ENCODE assay signal across 8 cellular contexts in genomic region chr17:46771601-46772012, GRCh38. TPM values are rescaled to one million over a fixed set of nuclear protein-coding genes. Genes with fewer than 3 reads are reported as not detected.
A peak's percentile ranks its signal among the peaks of the same experiment; 100 is the strongest.
DNase-seq lines count a peak whose midpoint lies in the region; ATAC-seq and TF ChIP-seq lines count a peak whose summit lies in the region.

No MANE protein-coding gene starts in this region.

- H3K27ac Mint-ChIP-seq in endothelial cell (ENCODE audit: unreplicated experiment): no peak overlapping the region

- no peaks in the 10 kb centered on the region for H3K79me2 ChIP-seq in osteoblast (ENCODE audit: insufficient read depth, low read length)

- H3K4me3 ChIP-seq in GM12865 (ENCODE audit: low read depth, low read length) (peak overlapping the region; percentile 57), Panc1 (ENCODE audit: low read depth in 2 of 2, low read length in 2 of 2) (peak overlapping the region; percentile 44 to 60), esophagus squamous epithelium (peak overlapping the region; percentile 45 to 83 (median 60)), osteoblast (ENCODE audit: insufficient read depth, low read length) (peak overlapping the region; percentile 67)

- H3K36me3 ChIP-seq in Panc1 (ENCODE audit: control insufficient read depth, insufficient read depth, low read length) (no peaks in the 10 kb centered on the region), esophagus squamous epithelium (no peaks in the 10 kb centered on the region), osteoblast (ENCODE audit: insufficient read depth, low read length) (no peaks in the 10 kb centered on the region)

- POLR2A ChIA-PET in Panc1 (lab: Charles Lee): no interaction called here

- peaks cover 9% of the 10 kb centered on the region for H3K27me3 Mint-ChIP-seq in endothelial cell (ENCODE audit: unreplicated experiment)

- no peak for TF ChIP-seq POLR2A in esophagus squamous epithelium (IDR thresholded peaks at IDR 0.05)

- WGBS in esophagus squamous epithelium, 2 donors: no CpG with 5 or more reads among the region's 80 CpGs

- H3K27ac ChIP-seq in Panc1 (ENCODE audit: low read length) (no peak overlapping the region), esophagus squamous epithelium (peak overlapping the region; percentile 57 to 81 (median 70)), osteoblast (ENCODE audit: low read depth, low read length) (no peak overlapping the region)

- in situ Hi-C loops in Panc1 (cut with HindIII; ENCODE audit: low pct_unique_long_range_greater_than_20kb, low sequenced_read_pairs): no loop called here

- no peak overlapping the region for H2AFZ ChIP-seq in osteoblast (ENCODE audit: low read length)

- ATAC-seq in Panc1 (peak; percentile 73), HG03097 (IDR thresholded peaks at IDR 0.05; ENCODE audit: low FRiP score, unreplicated experiment) (no peak)

- peaks cover 12% of the 10 kb centered on the region for H3K4me1 Mint-ChIP-seq in endothelial cell (ENCODE audit: unreplicated experiment)

- no peaks in the 10 kb centered on the region for H3K9me3 Mint-ChIP-seq in endothelial cell (ENCODE audit: unreplicated experiment)

- DNase-seq in 8988T (peak; percentile 76), GM12865 (ENCODE audit: low read depth) (no peak), Panc1 (ENCODE audit: low read depth, low spot score) (no peak), esophagus squamous epithelium (lab: John Stamatoyannopoulos, UW) (no peak), osteoblast (ENCODE audit: insufficient read length, low spot score, missing footprints) (peak; percentile 90), mucosa of gallbladder (ENCODE audit: low spot score) (no peak), endothelial cell (ENCODE audit: low spot score) (no peak)

- TF ChIP-seq CTCF in GM12865 (IDR thresholded peaks at IDR 0.05; ENCODE audit: insufficient read depth, low read depth, low read length, missing control alignments) (no peak), Panc1 (IDR thresholded peaks at IDR 0.05) (no peak), esophagus squamous epithelium (IDR thresholded peaks at IDR 0.05) (no peak), osteoblast (IDR thresholded peaks at IDR 0.05; ENCODE audit: extremely low read depth, low read depth, low read length) (no peak), endothelial cell (IDR thresholded peaks at IDR 0.05; ENCODE audit: unreplicated experiment) (no peak)

- BruUV-seq in Panc1 (replicated peaks; lab: Mats Ljungman, UMichigan): no TSS peak

- CTCF ChIA-PET in Panc1 (lab: Charles Lee): no interaction called here

- no peak overlapping the region for H3K4me3 Mint-ChIP-seq in endothelial cell (ENCODE audit: unreplicated experiment)

- H3K27me3 ChIP-seq in Panc1 (ENCODE audit: control insufficient read depth, insufficient read depth, low read length) (no peaks in the 10 kb centered on the region), esophagus squamous epithelium (peaks cover 0 to 58% (median 0%) of the 10 kb centered on the region in 4 donors), osteoblast (ENCODE audit: insufficient read depth, low read length) (no peaks in the 10 kb centered on the region)

- H3K9me3 ChIP-seq in Panc1 (ENCODE audit: control insufficient read depth, insufficient read depth, low read depth, low read length) (no peaks in the 10 kb centered on the region), esophagus squamous epithelium (no peaks in the 10 kb centered on the region), osteoblast (ENCODE audit: low read depth, low read length) (no peaks in the 10 kb centered on the region)

- H3K36me3 Mint-ChIP-seq in endothelial cell (ENCODE audit: low read depth, unreplicated experiment): peaks cover 12% of the 10 kb centered on the region

- intact Hi-C loops in Panc1 (cut with micrococcal nuclease; ENCODE audit: unreplicated experiment): no loop called here
- intact Hi-C loops in esophagus squamous epithelium (cut with DNase I): no loop called here

- H4K20me1 ChIP-seq in osteoblast (ENCODE audit: insufficient read depth, low read length): no peaks in the 10 kb centered on the region

- peak overlapping the region; percentile 75 for H3K4me2 ChIP-seq in osteoblast (ENCODE audit: insufficient read depth, low read length)

- H3K4me1 ChIP-seq in Panc1 (ENCODE audit: control insufficient read depth, insufficient read depth, low read length) (peaks cover 16% of the 10 kb centered on the region), esophagus squamous epithelium (peaks cover 3 to 31% (median 10%) of the 10 kb centered on the region in 3 donors), osteoblast (ENCODE audit: insufficient read depth, low read length) (peaks cover 14% of the 10 kb centered on the region)

RNA-seq across cellular contexts. Expression of gene WNT3, which starts 46.9 kb away (rescaled TPM):
- total RNA-seq in Panc1 (2021; ENCODE audit: unreplicated experiment) (3.4 TPM), esophagus squamous epithelium (1 to 10 TPM in 3 of 4 donors, under 1 TPM in 1; 0.49 to 3.5 (median 2.2) TPM), osteoblast (0.88 and 1.1 TPM in 2 replicates), mucosa of gallbladder (0.52 TPM), endothelial cell (ENCODE audit: unreplicated experiment) (14.4 TPM)
- polyA plus RNA-seq in Panc1 (2012; ENCODE audit: insufficient read length): 2.9 TPM

Comparison
In these comparisons a context has a peak if more than half of its experiments do, and no peak if none do; other contexts are left out.
1. DNase-seq: peak in 8988T (single experiment) and osteoblast (single experiment); none in GM12865 (single experiment), Panc1 (single experiment), esophagus squamous epithelium (single experiment), mucosa of gallbladder (single experiment) and endothelial cell (single experiment).
2. H3K27ac ChIP-seq: peak in esophagus squamous epithelium (4 of 4); none in Panc1 (single experiment) and osteoblast (single experiment).
3. Peak in every context shown above with its lines, with median percentiles within 50 percentile points of each other: H3K4me3 ChIP-seq.